In genomic region chr3:85313380-85313779, GRCh38 we compare ENCODE assay signal across 7 cellular contexts.
"Had no signal": no experiment of that assay in that cellular context is flagged by ENCODE, and none has a peak within 500 bp of the region (broad histone marks: within the 10 kb centered on the region; RNA-seq: fewer than 3 reads in every experiment).

No MANE protein-coding gene starts in this region.

- ATAC-seq: GM23338 had no signal

- H2AFZ ChIP-seq: GM23338 had no signal

- DNase-seq: H9, HCEC 1CT, KBM-7 had no signal

- FAIRE-seq: H1, H54, HTR-8/SVneo had no signal

- H3K4me3 ChIP-seq: GM23338 had no signal

- H3K4me2 ChIP-seq: GM23338 had no signal
